In the genomic region with DNA sequence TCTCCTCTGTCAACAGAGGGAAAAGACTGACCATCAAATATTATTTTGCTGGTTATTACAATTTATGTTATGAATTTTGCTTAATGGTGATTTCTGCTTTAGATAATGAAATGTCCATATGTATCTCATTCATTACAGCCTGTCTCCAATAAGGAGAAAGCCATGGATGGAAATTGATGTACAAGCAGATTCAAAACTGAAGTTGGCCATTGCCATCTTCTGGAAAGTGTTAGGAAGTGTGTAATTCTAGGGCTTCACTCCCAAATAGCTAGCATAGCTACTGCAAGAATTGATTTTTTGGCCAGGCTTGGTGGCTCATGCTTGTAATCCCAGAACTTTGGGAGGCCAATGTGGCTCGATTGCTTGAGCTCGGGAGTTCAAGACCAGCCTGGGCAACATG, we compare ENCODE assay signal across 1 cellular context.
TF ChIP-seq lines count a peak whose summit lies in the region.

No MANE protein-coding gene starts in this region.

TF ChIP-seq in SK-N-SH, 30 proteins besides CTCF, POLR2A, EP300 and RAD21 (continued from another document):
- TF ChIP-seq, protein P1, sequence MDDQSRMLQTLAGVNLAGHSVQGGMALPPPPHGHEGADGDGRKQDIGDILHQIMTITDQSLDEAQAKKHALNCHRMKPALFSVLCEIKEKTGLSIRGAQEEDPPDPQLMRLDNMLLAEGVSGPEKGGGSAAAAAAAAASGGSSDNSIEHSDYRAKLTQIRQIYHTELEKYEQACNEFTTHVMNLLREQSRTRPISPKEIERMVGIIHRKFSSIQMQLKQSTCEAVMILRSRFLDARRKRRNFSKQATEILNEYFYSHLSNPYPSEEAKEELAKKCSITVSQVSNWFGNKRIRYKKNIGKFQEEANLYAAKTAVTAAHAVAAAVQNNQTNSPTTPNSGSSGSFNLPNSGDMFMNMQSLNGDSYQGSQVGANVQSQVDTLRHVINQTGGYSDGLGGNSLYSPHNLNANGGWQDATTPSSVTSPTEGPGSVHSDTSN (IDR thresholded peaks at IDR 0.05): no peak
- TF ChIP-seq, protein P2, sequence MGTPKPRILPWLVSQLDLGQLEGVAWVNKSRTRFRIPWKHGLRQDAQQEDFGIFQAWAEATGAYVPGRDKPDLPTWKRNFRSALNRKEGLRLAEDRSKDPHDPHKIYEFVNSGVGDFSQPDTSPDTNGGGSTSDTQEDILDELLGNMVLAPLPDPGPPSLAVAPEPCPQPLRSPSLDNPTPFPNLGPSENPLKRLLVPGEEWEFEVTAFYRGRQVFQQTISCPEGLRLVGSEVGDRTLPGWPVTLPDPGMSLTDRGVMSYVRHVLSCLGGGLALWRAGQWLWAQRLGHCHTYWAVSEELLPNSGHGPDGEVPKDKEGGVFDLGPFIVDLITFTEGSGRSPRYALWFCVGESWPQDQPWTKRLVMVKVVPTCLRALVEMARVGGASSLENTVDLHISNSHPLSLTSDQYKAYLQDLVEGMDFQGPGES (IDR thresholded peaks at IDR 0.05; ENCODE audit: low read depth, low read length): no peak
- TF ChIP-seq YY1 (IDR thresholded peaks at IDR 0.05; ENCODE audit: low read depth) (no peak), JUND (IDR thresholded peaks at IDR 0.05) (no peak), TAF1 (IDR thresholded peaks at IDR 0.05; ENCODE audit: borderline replicate concordance, low read depth, low read length) (no peak), MEF2A (IDR thresholded peaks at IDR 0.05; ENCODE audit: borderline replicate concordance, low read depth) (no peak)
- TF ChIP-seq, protein P3, sequence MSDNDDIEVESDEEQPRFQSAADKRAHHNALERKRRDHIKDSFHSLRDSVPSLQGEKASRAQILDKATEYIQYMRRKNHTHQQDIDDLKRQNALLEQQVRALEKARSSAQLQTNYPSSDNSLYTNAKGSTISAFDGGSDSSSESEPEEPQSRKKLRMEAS (IDR thresholded peaks at IDR 0.05; ENCODE audit: low read depth): no peak
- TF ChIP-seq, protein P4, sequence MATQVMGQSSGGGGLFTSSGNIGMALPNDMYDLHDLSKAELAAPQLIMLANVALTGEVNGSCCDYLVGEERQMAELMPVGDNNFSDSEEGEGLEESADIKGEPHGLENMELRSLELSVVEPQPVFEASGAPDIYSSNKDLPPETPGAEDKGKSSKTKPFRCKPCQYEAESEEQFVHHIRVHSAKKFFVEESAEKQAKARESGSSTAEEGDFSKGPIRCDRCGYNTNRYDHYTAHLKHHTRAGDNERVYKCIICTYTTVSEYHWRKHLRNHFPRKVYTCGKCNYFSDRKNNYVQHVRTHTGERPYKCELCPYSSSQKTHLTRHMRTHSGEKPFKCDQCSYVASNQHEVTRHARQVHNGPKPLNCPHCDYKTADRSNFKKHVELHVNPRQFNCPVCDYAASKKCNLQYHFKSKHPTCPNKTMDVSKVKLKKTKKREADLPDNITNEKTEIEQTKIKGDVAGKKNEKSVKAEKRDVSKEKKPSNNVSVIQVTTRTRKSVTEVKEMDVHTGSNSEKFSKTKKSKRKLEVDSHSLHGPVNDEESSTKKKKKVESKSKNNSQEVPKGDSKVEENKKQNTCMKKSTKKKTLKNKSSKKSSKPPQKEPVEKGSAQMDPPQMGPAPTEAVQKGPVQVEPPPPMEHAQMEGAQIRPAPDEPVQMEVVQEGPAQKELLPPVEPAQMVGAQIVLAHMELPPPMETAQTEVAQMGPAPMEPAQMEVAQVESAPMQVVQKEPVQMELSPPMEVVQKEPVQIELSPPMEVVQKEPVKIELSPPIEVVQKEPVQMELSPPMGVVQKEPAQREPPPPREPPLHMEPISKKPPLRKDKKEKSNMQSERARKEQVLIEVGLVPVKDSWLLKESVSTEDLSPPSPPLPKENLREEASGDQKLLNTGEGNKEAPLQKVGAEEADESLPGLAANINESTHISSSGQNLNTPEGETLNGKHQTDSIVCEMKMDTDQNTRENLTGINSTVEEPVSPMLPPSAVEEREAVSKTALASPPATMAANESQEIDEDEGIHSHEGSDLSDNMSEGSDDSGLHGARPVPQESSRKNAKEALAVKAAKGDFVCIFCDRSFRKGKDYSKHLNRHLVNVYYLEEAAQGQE (IDR thresholded peaks at IDR 0.05; ENCODE audit: low read depth, low read length): no peak
